Comparison of ENCODE assay signal across 12 cellular contexts in genomic region chr12:124686001-124686884, GRCh38.
A peak's percentile ranks its signal among the peaks of the same experiment; 100 is the strongest.
DNase-seq lines count a peak whose midpoint lies in the region; ATAC-seq, FAIRE-seq and TF ChIP-seq lines count a peak whose summit lies in the region.
"Had no signal": no experiment of that assay in that cellular context is flagged by ENCODE, and none has a peak within 500 bp of the region (broad histone marks: within the 10 kb centered on the region; RNA-seq: fewer than 3 reads in every experiment).

No MANE protein-coding gene starts in this region.

- FAIRE-seq in A549 (lab: Jason Lieb, UNC): no peak

- H3K27me3 Mint-ChIP-seq in endothelial cell (ENCODE audit: unreplicated experiment): peaks cover 2% of the 10 kb centered on the region

- WGBS in A549 (ENCODE audit: missing lambda C conversion rate): 67% methylated on average over 15 of the region's 15 CpGs
- WGBS in mesodermal cell (ENCODE audit: insufficient coverage in 2 of 2), 2 experiments: 80 to 91% methylated on average over 11 to 14 of the region's 15 CpGs

- no peaks in the 10 kb centered on the region for H3K36me3 ChIP-seq in mesodermal cell (ENCODE audit: control insufficient read depth, insufficient read depth, low read length)

- no peak for TF ChIP-seq RAD21 in A549 (conservative IDR thresholded peaks at IDR 0.05 in 1 of 2, IDR thresholded peaks at IDR 0.05 in 1 of 2)

- no peak overlapping the region for H3K4me3 Mint-ChIP-seq in endothelial cell (ENCODE audit: unreplicated experiment)

- peaks cover 23% of the 10 kb centered on the region for H3K4me1 Mint-ChIP-seq in endothelial cell (ENCODE audit: unreplicated experiment)

- peaks cover 54% of the 10 kb centered on the region for H3K4me1 ChIP-seq in A549
- peaks cover 56% of the 10 kb centered on the region for H3K4me1 ChIP-seq in mesodermal cell (ENCODE audit: control insufficient read depth, insufficient read depth, low read length, poor library complexity, severe bottlenecking)

- H3K36me3 Mint-ChIP-seq in endothelial cell (ENCODE audit: low read depth, unreplicated experiment): no peaks in the 10 kb centered on the region
- H3K36me3 Mint-ChIP-seq: CD8-positive, alpha-beta memory T cell had no signal

- POLR2A ChIA-PET in A549 (lab: Yijun Ruan, JAX): no interaction called here

- no peak for TF ChIP-seq POLR2A in A549 (IDR thresholded peaks at IDR 0.05; ENCODE audit: low read length)

- H3K27ac ChIP-seq in A549: peak overlapping the region; percentile 87 to 96; a peak in 4 of 6 replicates
- peak overlapping the region; percentile 19 for H3K27ac ChIP-seq in mesodermal cell (ENCODE audit: low read depth, low read length, severe bottlenecking)

- TF ChIP-seq EP300 in A549 (IDR thresholded peaks at IDR 0.05): no peak

- in situ Hi-C loops in GM13977 (cut with MboI; ENCODE audit: low pct_unique_long_range_greater_than_20kb, low sequenced_read_pairs, unreplicated experiment): no loop called here

- peak; percentile 57 to 62 for DNase-seq in A549 (ENCODE audit: low read depth in 1 of 2, low spot score in 1 of 2)
- DNase-seq in HPDE6-E6E7 (ENCODE audit: extremely low spot score): peak; percentile 49
- peak; percentile 43 to 71 for DNase-seq in cardiac fibroblast (ENCODE audit: low read depth in 2 of 2)
- DNase-seq in endothelial cell (ENCODE audit: low spot score): no peak
- DNase-seq in activated CD4-positive, alpha-beta T cell treated with anti-CD3 and anti-CD28 coated beads, Interleukin-2, amount 50 U/mL, for 4 hours: no peak
- DNase-seq in GM13977 (ENCODE audit: low spot score): no peak
- no peak for DNase-seq in mesenteric fat pad (ENCODE audit: low spot score)
- DNase-seq: CD8-positive, alpha-beta memory T cell; NCI-H1105 treated with DMSO at 0.1 percent for 48 hours; stimulated activated CD4-positive, alpha-beta T cell treated with anti-CD3 and anti-CD28 coated beads, Interleukin-15, amount 100 ng/mL, for 24 hours had no signal

- H3K4me3 ChIP-seq in A549 (no peak overlapping the region), cardiac fibroblast (replicated peaks in 1 of 2; ENCODE audit: low read depth in 2 of 2, low read length in 2 of 2) (no peak overlapping the region), mesodermal cell (ENCODE audit: extremely low read depth, insufficient read depth, low read length, poor library complexity, severe bottlenecking) (no peak overlapping the region)
- H3K4me3 ChIP-seq: lung had no signal

- no peak for ATAC-seq in A549

- CTCF ChIA-PET in A549 (lab: Yijun Ruan, JAX): interaction anchor here (0.9 to 3.2 kb wide), 11 partner anchors 10 to 653 kb away, joined by 3 to 11 read pairs (median 4); no protein-coding TSS in a partner anchor

- TF ChIP-seq CTCF in A549 (IDR thresholded peaks at IDR 0.05) (no peak), cardiac fibroblast (IDR thresholded peaks at IDR 0.05; ENCODE audit: low read depth, low read length) (no peak), endothelial cell (IDR thresholded peaks at IDR 0.05; ENCODE audit: unreplicated experiment) (no peak), GM13977 (IDR thresholded peaks at IDR 0.05; ENCODE audit: extremely low read depth, insufficient read depth, missing control alignments) (no peak)

- H3K9me3 Mint-ChIP-seq in endothelial cell (ENCODE audit: unreplicated experiment): no peaks in the 10 kb centered on the region

- no peak overlapping the region for H3K27ac Mint-ChIP-seq in endothelial cell (ENCODE audit: unreplicated experiment)

- no peaks in the 10 kb centered on the region for H3K9me3 ChIP-seq in A549
- peaks cover 2% of the 10 kb centered on the region for H3K9me3 ChIP-seq in mesodermal cell (ENCODE audit: control insufficient read depth, low read length)

- no peak overlapping the region; the same call in 2 of the 3 replicates for H3K4me2 ChIP-seq in A549

TF ChIP-seq in A549, 52 proteins besides CTCF, POLR2A, EP300 and RAD21:
- TF ChIP-seq MAZ (IDR thresholded peaks at IDR 0.05; ENCODE audit: borderline replicate concordance, low read depth, low read length): no peak
- TF ChIP-seq FOSL2 (IDR thresholded peaks at IDR 0.05): no peak
- TF ChIP-seq FOSL2 (CRISPR knock-in tag; IDR thresholded peaks at IDR 0.05): no peak
- TF ChIP-seq CBX8 (IDR thresholded peaks at IDR 0.05): no peak
- no peak for TF ChIP-seq GATA3 (IDR thresholded peaks at IDR 0.05; ENCODE audit: borderline replicate concordance)
- TF ChIP-seq ZNF302 (CRISPR knock-in tag; IDR thresholded peaks at IDR 0.05): no peak
- TF ChIP-seq HOXA7 (CRISPR knock-in tag; IDR thresholded peaks at IDR 0.05): no peak
- TF ChIP-seq NPAS2 (CRISPR knock-in tag; IDR thresholded peaks at IDR 0.05; ENCODE audit: borderline replicate concordance): no peak
- TF ChIP-seq ZFP36 (IDR thresholded peaks at IDR 0.05; ENCODE audit: borderline replicate concordance, partially characterized antibody): peak; percentile 56
- TF ChIP-seq ESRRA (IDR thresholded peaks at IDR 0.05; ENCODE audit: borderline replicate concordance, low read length): no peak
- TF ChIP-seq, protein P1, sequence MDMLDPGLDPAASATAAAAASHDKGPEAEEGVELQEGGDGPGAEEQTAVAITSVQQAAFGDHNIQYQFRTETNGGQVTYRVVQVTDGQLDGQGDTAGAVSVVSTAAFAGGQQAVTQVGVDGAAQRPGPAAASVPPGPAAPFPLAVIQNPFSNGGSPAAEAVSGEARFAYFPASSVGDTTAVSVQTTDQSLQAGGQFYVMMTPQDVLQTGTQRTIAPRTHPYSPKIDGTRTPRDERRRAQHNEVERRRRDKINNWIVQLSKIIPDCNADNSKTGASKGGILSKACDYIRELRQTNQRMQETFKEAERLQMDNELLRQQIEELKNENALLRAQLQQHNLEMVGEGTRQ (IDR thresholded peaks at IDR 0.05): peak; percentile 79
- TF ChIP-seq JUN (IDR thresholded peaks at IDR 0.05): 0 out of 5 replicates have a peak, but pooled peaks of 1 of the 2 experiments have one; percentile 24
TF ChIP-seq in A549: peak in this region for 3.

Comparison
In these comparisons a context has a peak if more than half of its experiments do, and no peak if none do; other contexts are left out.
1. DNase-seq: peak in A549 (2 of 2), HPDE6-E6E7 (single experiment) and cardiac fibroblast (2 of 2); none in endothelial cell (single experiment), activated CD4-positive, alpha-beta T cell treated with anti-CD3 and anti-CD28 coated beads, Interleukin-2, amount 50 U/mL, for 4 hours (0 of 2), GM13977 (single experiment) and mesenteric fat pad (single experiment).